ENCODE assay signal across 8 cellular contexts in the genomic region with DNA sequence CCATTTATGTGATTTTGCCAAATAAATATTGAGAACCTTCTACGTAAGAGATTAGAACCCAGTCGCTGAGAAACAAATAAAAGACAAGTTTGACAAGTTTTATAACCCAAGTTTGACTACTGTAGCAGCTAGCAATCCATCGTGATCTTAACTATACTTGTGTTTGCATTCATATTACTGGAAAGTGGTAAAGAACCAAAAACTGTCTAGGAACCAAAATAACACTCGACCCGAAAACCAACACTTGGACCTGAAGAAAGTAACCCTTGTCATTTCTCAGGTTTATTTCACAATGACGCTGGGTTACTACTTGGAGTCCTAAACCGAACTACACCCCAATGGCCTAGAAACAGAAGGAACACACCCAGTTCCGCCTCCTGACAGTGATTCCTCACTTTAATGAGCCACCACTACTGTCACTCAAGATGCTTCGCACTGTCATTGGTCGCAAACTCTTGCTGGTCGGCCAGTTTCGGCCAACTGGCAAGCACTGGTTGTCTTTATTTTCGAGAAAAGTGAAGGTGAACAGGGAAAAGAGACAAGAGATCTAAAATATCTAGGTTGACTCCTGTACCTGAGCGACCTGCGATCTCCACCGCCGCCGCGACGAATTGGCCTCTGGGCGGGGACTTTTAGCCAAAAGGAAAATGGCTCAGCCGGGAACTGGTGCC. TPM values are rescaled to one million over a fixed set of nuclear protein-coding genes. Genes with fewer than 3 reads are reported as not detected.
DNase-seq lines count a peak whose midpoint lies in the region; ATAC-seq and TF ChIP-seq lines count a peak whose summit lies in the region.

No MANE protein-coding gene starts in this region.

- peaks cover 74% of the 10 kb centered on the region for H3K79me2 ChIP-seq in ACC112 (ENCODE audit: control insufficient read depth, insufficient read depth, low read length, unreplicated experiment)

- H3K27ac ChIP-seq in ACC112 (ENCODE audit: low read depth, low read length), result peak overlapping the region; percentile 98
- peak overlapping the region; percentile 100 for H3K27ac ChIP-seq in WERI-Rb-1
- H3K27ac ChIP-seq in breast epithelium, result peak overlapping the region; percentile 96 to 99
- H3K27ac ChIP-seq in iPS-18a (ENCODE audit: low read length), result peak overlapping the region; percentile 62

- ATAC-seq in GM18870 (IDR thresholded peaks at IDR 0.05; ENCODE audit: unreplicated experiment), result peak; percentile 99
- peak; percentile 98 for ATAC-seq in HG03139 (IDR thresholded peaks at IDR 0.05; ENCODE audit: unreplicated experiment)

- H3K4me3 ChIP-seq in ACC112 (ENCODE audit: low read depth, low read length), result peak overlapping the region; percentile 96
- peak overlapping the region; percentile 84 for H3K4me3 ChIP-seq in WERI-Rb-1 (ENCODE audit: low read depth, low read length)
- peak overlapping the region; percentile 74 to 85 (median 79) for H3K4me3 ChIP-seq in breast epithelium
- H3K4me3 ChIP-seq in iPS-18a (ENCODE audit: low read length), result peak overlapping the region; percentile 91
- H3K4me3 ChIP-seq in skeletal muscle satellite cell (ENCODE audit: low read length), result peak overlapping the region; percentile 79

- no peak for TF ChIP-seq CTCF in WERI-Rb-1 (IDR thresholded peaks at IDR 0.05; ENCODE audit: low read depth, low read length)
- TF ChIP-seq CTCF in breast epithelium (IDR thresholded peaks at IDR 0.05), result no peak

- intact Hi-C loops in breast epithelium (cut with DNase I; ENCODE audit: low total_unique reads), result no loop called here

- peaks cover 14% of the 10 kb centered on the region; the same call in 1 of the 2 replicates for H3K36me3 ChIP-seq in ACC112 (ENCODE audit: insufficient read depth, low read length)
- H3K36me3 ChIP-seq in WERI-Rb-1, result peaks cover 3% of the 10 kb centered on the region
- no peaks in the 10 kb centered on the region for H3K36me3 ChIP-seq in breast epithelium
- no peaks in the 10 kb centered on the region for H3K36me3 ChIP-seq in iPS-18a (ENCODE audit: control insufficient read depth, low read depth, low read length)
- no peaks in the 10 kb centered on the region for H3K36me3 ChIP-seq in skeletal muscle satellite cell (ENCODE audit: insufficient read depth, low read length)

- H2AFZ ChIP-seq in ACC112 (ENCODE audit: low read length, unreplicated experiment), result peak overlapping the region; percentile 100

- DNase-seq in NCI-H2196 treated with DMSO at 0.1 percent for 48 hours (lab: John Stamatoyannopoulos, UW; ENCODE audit: unreplicated experiment) (peak; percentile 40), WERI-Rb-1 (peak; percentile 85), breast epithelium (ENCODE audit: low spot score in 2 of 2) (peak; percentile 66 to 84)

- peak overlapping the region; percentile 98 for H3K9ac ChIP-seq in iPS-18a (ENCODE audit: low read length)
- H3K9ac ChIP-seq in skeletal muscle satellite cell (ENCODE audit: low read depth, low read length), result peak overlapping the region; percentile 98

- H3K9me3 ChIP-seq in WERI-Rb-1 (ENCODE audit: severe bottlenecking) (no peaks in the 10 kb centered on the region), breast epithelium (no peaks in the 10 kb centered on the region), iPS-18a (ENCODE audit: control insufficient read depth, low read depth, low read length) (no peaks in the 10 kb centered on the region), skeletal muscle satellite cell (replicated peaks; ENCODE audit: low read length) (no peaks in the 10 kb centered on the region)

- H3K4me1 ChIP-seq in ACC112 (ENCODE audit: control insufficient read depth, insufficient read depth, low read length, unreplicated experiment) (peaks cover 23% of the 10 kb centered on the region), breast epithelium (no peaks in the 10 kb centered on the region), iPS-18a (ENCODE audit: control insufficient read depth, low read depth, low read length) (peaks cover 6% of the 10 kb centered on the region), skeletal muscle satellite cell (ENCODE audit: control insufficient read depth, insufficient read depth, low read length) (peaks cover 17% of the 10 kb centered on the region)

- TF ChIP-seq POLR2A in breast epithelium (IDR thresholded peaks at IDR 0.05), result no peak

- peak overlapping the region; percentile 90 for H3K4me2 ChIP-seq in skeletal muscle satellite cell (ENCODE audit: low read length)

- H3K27me3 ChIP-seq in ACC112 (ENCODE audit: insufficient read depth, low read length) (no peaks in the 10 kb centered on the region), WERI-Rb-1 (ENCODE audit: insufficient read depth, low read depth, severe bottlenecking) (no peaks in the 10 kb centered on the region), breast epithelium (no peaks in the 10 kb centered on the region), iPS-18a (ENCODE audit: control insufficient read depth, insufficient read depth, low read length) (no peaks in the 10 kb centered on the region), skeletal muscle satellite cell (ENCODE audit: control insufficient read depth, insufficient read depth, low read length) (no peaks in the 10 kb centered on the region)

RNA-seq across cellular contexts. Expression of a gene that starts 0.5 kb away (rescaled TPM):
- 10 to 100 TPM; 29.2 to 49.0 (median 35.2) TPM for total RNA-seq in breast epithelium
- 19.0 and 28.6 TPM in 2 replicates for total RNA-seq in skeletal muscle satellite cell (2012; rRNA removed)

RNA-seq across cellular contexts. Expression of a gene that starts 0.7 kb away (rescaled TPM):
- total RNA-seq in breast epithelium, result 10 to 100 TPM; 12.2 to 30.9 (median 19.7) TPM
- 14.0 and 17.5 TPM in 2 replicates for total RNA-seq in skeletal muscle satellite cell (2012; rRNA removed)

Comparison
In these comparisons a context has a peak if more than half of its experiments do, and no peak if none do; other contexts are left out.
1. Peak in every context shown above with its lines: DNase-seq, ATAC-seq, H3K4me3 ChIP-seq and H3K27ac ChIP-seq.